Comparison of ENCODE assay signal across 26 cellular contexts in the genomic region with DNA sequence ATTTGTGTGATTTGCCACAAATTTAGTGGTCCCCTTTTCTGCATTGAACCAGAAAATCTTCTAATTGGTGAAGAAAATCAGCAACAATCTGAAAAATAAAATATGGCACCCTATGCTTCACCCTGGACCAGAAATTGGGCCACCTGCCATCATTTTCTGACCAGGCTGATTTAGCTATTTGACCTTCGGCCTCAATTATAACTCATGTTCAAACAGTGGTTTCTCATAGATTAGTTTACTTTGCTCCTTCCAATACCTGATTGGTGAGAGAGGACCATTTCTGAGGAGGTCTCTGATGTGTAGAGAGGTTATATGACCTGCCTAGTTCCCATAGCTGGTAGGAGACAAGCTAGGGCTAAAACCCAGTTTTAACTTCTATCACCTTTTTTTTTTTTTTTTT. TPM values are rescaled to one million over a fixed set of nuclear protein-coding genes. Genes with fewer than 3 reads are reported as not detected.
A peak's percentile ranks its signal among the peaks of the same experiment; 100 is the strongest.
DNase-seq lines count a peak whose midpoint lies in the region; ATAC-seq and TF ChIP-seq lines count a peak whose summit lies in the region.
"Had no signal": no experiment of that assay in that cellular context is flagged by ENCODE, and none has a peak within 500 bp of the region (broad histone marks: within the 10 kb centered on the region; RNA-seq: fewer than 3 reads in every experiment).

No MANE protein-coding gene starts in this region.

- H3K36me3 Mint-ChIP-seq in activated T-cell treated with anti-CD3 and anti-CD28 coated beads, Interleukin-2, amount 50 U/mL, for 72 hours (ENCODE audit: insufficient read depth in 2 of 2), result peaks cover 12 to 38% of the 10 kb centered on the region in 2 donors
- H3K36me3 Mint-ChIP-seq in effector memory CD8-positive, alpha-beta T cell (ENCODE audit: insufficient read depth), result no peaks in the 10 kb centered on the region
- H3K36me3 Mint-ChIP-seq in mesothelial cell of epicardium, result no peaks in the 10 kb centered on the region
- H3K36me3 Mint-ChIP-seq: type B pancreatic cell had no signal

- no peak for DNase-seq in activated T-cell treated with anti-CD3 and anti-CD28 coated beads, Interleukin-2, amount 50 U/mL, for 72 hours
- no peak for DNase-seq in activated T-cell treated with anti-CD3 and anti-CD28 coated beads for 4 hours
- peak; percentile 8 for DNase-seq in NCI-H69 (lab: John Stamatoyannopoulos, UW)
- no peak for DNase-seq in effector memory CD8-positive, alpha-beta T cell
- no peak for DNase-seq in smooth muscle cell (lab: John Stamatoyannopoulos, UW; ENCODE audit: unreplicated experiment)
- DNase-seq in AML-193 (lab: John Stamatoyannopoulos, UW), result no peak
- no peak for DNase-seq in mesothelial cell of epicardium (ENCODE audit: low spot score in 2 of 2, unreplicated experiment in 2 of 2)
- DNase-seq: activated CD4-positive, CD25-positive, alpha-beta regulatory T cell treated with anti-CD3 and anti-CD28 coated beads, Interleukin-2, amount 50 U/mL, for 72 hours; activated CD8-positive, alpha-beta T cell treated with anti-CD3 and anti-CD28 coated beads for 36 hours; activated gamma-delta T cell treated with Interleukin-2 at 50 U/mL for 16 hours; COR-L47; DMS79; effector CD4-positive, alpha-beta T cell; erythroblast; kidney; NCI-H1694; NCI-H2171 treated with DMSO at 0.1 percent for 48 hours; NCI-H524; Peyer's patch; right cardiac atrium; SIG-M5; stimulated activated CD4-positive, alpha-beta T cell treated with anti-CD3 and anti-CD28 coated beads, Interleukin-12 subunit alpha, Interleukin-12 subunit beta, amount 100 ng/mL, for 4 hours; stimulated activated CD4-positive, alpha-beta T cell treated with anti-CD3 and anti-CD28 coated beads, Interleukin-4, amount 100 ng/mL, for 24 hours had no signal

- peak overlapping the region; percentile 20 for H3K27ac Mint-ChIP-seq in activated T-cell treated with anti-CD3 and anti-CD28 coated beads, Interleukin-2, amount 50 U/mL, for 72 hours
- H3K27ac Mint-ChIP-seq in effector memory CD8-positive, alpha-beta T cell, result peak overlapping the region; percentile 15 to 99
- no peak overlapping the region for H3K27ac Mint-ChIP-seq in mesothelial cell of epicardium
- H3K27ac Mint-ChIP-seq: stimulated activated effector memory CD8-positive, alpha-beta T cell treated with anti-CD3 and anti-CD28 coated beads, Interleukin-12 subunit alpha, Interleukin-12 subunit beta, amount 100 ng/mL, for 72 hours; type B pancreatic cell had no signal

- no peaks in the 10 kb centered on the region for H3K9me3 ChIP-seq in smooth muscle cell (replicated peaks; ENCODE audit: low read depth)
- H3K9me3 ChIP-seq: Peyer's patch had no signal

- no peaks in the 10 kb centered on the region for H3K27me3 Mint-ChIP-seq in activated T-cell treated with anti-CD3 and anti-CD28 coated beads, Interleukin-2, amount 50 U/mL, for 72 hours (ENCODE audit: low read depth)
- H3K27me3 Mint-ChIP-seq in effector memory CD8-positive, alpha-beta T cell, result no peaks in the 10 kb centered on the region
- H3K27me3 Mint-ChIP-seq in mesothelial cell of epicardium (ENCODE audit: low read depth), result peaks cover 3% of the 10 kb centered on the region
- H3K27me3 Mint-ChIP-seq: activated CD8-positive, alpha-beta T cell treated with anti-CD3 and anti-CD28 coated beads for 36 hours had no signal

- H3K27me3 ChIP-seq in smooth muscle cell (ENCODE audit: low read depth), result no peaks in the 10 kb centered on the region
- H3K27me3 ChIP-seq: Peyer's patch had no signal

- H3K4me1 ChIP-seq in smooth muscle cell (ENCODE audit: low read depth), result no peaks in the 10 kb centered on the region
- H3K4me1 ChIP-seq: Peyer's patch had no signal

- H3K4me3 ChIP-seq in smooth muscle cell, result no peak overlapping the region
- H3K4me3 ChIP-seq: Peyer's patch had no signal

- H3F3A ChIP-seq in smooth muscle cell (ENCODE audit: low read depth), result peaks cover 4% of the 10 kb centered on the region

- H3K4me3 Mint-ChIP-seq in activated T-cell treated with anti-CD3 and anti-CD28 coated beads, Interleukin-2, amount 50 U/mL, for 72 hours, result no peak overlapping the region
- no peak overlapping the region for H3K4me3 Mint-ChIP-seq in effector memory CD8-positive, alpha-beta T cell
- no peak overlapping the region for H3K4me3 Mint-ChIP-seq in mesothelial cell of epicardium
- H3K4me3 Mint-ChIP-seq: activated CD8-positive, alpha-beta T cell treated with anti-CD3 and anti-CD28 coated beads for 36 hours; type B pancreatic cell had no signal

- no peak overlapping the region for H2AFZ ChIP-seq in smooth muscle cell (ENCODE audit: low read depth)

- no peak for ATAC-seq in activated T-cell treated with anti-CD3 and anti-CD28 coated beads, Interleukin-2, amount 50 U/mL, for 72 hours (replicated peaks in 1 of 2)
- ATAC-seq in effector memory CD8-positive, alpha-beta T cell (replicated peaks), result no peak
- no peak for ATAC-seq in GM21529 (IDR thresholded peaks at IDR 0.05; ENCODE audit: unreplicated experiment)
- ATAC-seq: activated CD8-positive, alpha-beta T cell treated with anti-CD3 and anti-CD28 coated beads for 36 hours; right cardiac atrium had no signal

- TF ChIP-seq CTCF in smooth muscle cell (IDR thresholded peaks at IDR 0.05; ENCODE audit: borderline replicate concordance, insufficient read depth, poor library complexity, severe bottlenecking) (no peak), mesothelial cell of epicardium (IDR thresholded peaks at IDR 0.05; ENCODE audit: unreplicated experiment) (no peak)

- no peaks in the 10 kb centered on the region for H3K9me3 Mint-ChIP-seq in activated T-cell treated with anti-CD3 and anti-CD28 coated beads, Interleukin-2, amount 50 U/mL, for 72 hours
- no peaks in the 10 kb centered on the region for H3K9me3 Mint-ChIP-seq in effector memory CD8-positive, alpha-beta T cell
- H3K9me3 Mint-ChIP-seq in mesothelial cell of epicardium, result no peaks in the 10 kb centered on the region
- H3K9me3 Mint-ChIP-seq: activated CD8-positive, alpha-beta T cell treated with anti-CD3 and anti-CD28 coated beads for 36 hours; stimulated activated effector memory CD8-positive, alpha-beta T cell treated with anti-CD3 and anti-CD28 coated beads, Interleukin-12 subunit alpha, Interleukin-12 subunit beta, amount 100 ng/mL, for 72 hours had no signal

- H3K27ac ChIP-seq in smooth muscle cell (ENCODE audit: low read depth), result peak overlapping the region; percentile 21
- H3K27ac ChIP-seq: Peyer's patch had no signal

- peaks cover 67% of the 10 kb centered on the region for H3K79me2 ChIP-seq in smooth muscle cell (ENCODE audit: low read depth)

- H3K36me3 ChIP-seq in smooth muscle cell (ENCODE audit: low read depth), result no peaks in the 10 kb centered on the region
- H3K36me3 ChIP-seq: Peyer's patch had no signal

- WGBS in smooth muscle cell (ENCODE audit: low lambda C conversion rate), result 100% methylated on average over 1 of the region's 1 CpG

- peaks cover 31% of the 10 kb centered on the region for H4K20me1 ChIP-seq in smooth muscle cell (ENCODE audit: low read depth)

- H3K4me2 ChIP-seq in smooth muscle cell, result no peak overlapping the region

- peaks cover 66% of the 10 kb centered on the region for H3K4me1 Mint-ChIP-seq in activated T-cell treated with anti-CD3 and anti-CD28 coated beads, Interleukin-2, amount 50 U/mL, for 72 hours (ENCODE audit: low read depth)
- peaks cover 37 to 51% of the 10 kb centered on the region in 2 donors for H3K4me1 Mint-ChIP-seq in effector memory CD8-positive, alpha-beta T cell (ENCODE audit: low read depth in 2 of 2)
- peaks cover 8% of the 10 kb centered on the region for H3K4me1 Mint-ChIP-seq in mesothelial cell of epicardium

- no peak overlapping the region for H3K9ac ChIP-seq in smooth muscle cell (ENCODE audit: low read depth)

RNA-seq across cellular contexts. Expression of gene PTTG1, which starts 59.0 kb away (rescaled TPM):
- 100 to 1,000 TPM; 112 to 137 TPM for total RNA-seq in activated T-cell treated with anti-CD3 and anti-CD28 coated beads, Interleukin-2, amount 50 U/mL, for 72 hours
- total RNA-seq in smooth muscle cell, result 61.5 and 98.7 TPM in 2 replicates
- 81.9 and 92.3 TPM in 2 replicates for polyA plus RNA-seq in smooth muscle cell
- 42.6 to 43.3 TPM (median 42.7 TPM) in 3 replicates for total RNA-seq in mesothelial cell of epicardium
